21 cellular contexts compared by ENCODE assay signal in the genomic region with DNA sequence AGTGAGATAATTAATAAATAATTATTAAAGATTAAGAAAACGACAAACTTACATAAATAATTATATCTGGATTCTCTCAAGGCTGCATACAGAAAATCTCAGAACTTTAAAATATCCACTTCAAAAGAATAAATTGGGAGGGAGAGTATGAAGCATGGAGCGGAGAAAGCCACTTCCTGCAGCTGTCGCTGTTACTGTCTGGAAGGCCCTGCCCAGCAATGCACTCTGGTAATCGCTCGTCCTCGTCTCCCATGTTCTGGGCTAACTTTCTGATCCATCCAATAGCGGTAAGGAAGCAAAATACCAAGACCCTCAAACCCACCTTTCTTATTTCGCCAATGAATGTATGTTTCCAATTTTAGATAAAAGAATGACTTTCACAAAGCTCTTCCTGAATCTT. TPM values are rescaled to one million over a fixed set of nuclear protein-coding genes. Genes with fewer than 3 reads are reported as not detected.
DNase-seq lines count a peak whose midpoint lies in the region; ATAC-seq and TF ChIP-seq lines count a peak whose summit lies in the region.
"Had no signal": no experiment of that assay in that cellular context is flagged by ENCODE, and none has a peak within 500 bp of the region (broad histone marks: within the 10 kb centered on the region; RNA-seq: fewer than 3 reads in every experiment).

No MANE protein-coding gene starts in this region.

- H4K20me1 ChIP-seq in BLaER1 treated with 17β-estradiol and CSF1 and Interleukin-3, amounts not matched to agents 10 nM and 100 nM: peaks cover 0 to 74% (median 0%) of the 10 kb centered on the region in 11 experiments; a peak in 7 of 22 replicates
- H4K20me1 ChIP-seq in DND-41 (ENCODE audit: insufficient read depth, low read length): no peaks in the 10 kb centered on the region

- H3K36me3 Mint-ChIP-seq in activated B cell treated with CpG ODN at 0.5 μM for 24 hours (ENCODE audit: low read depth): peaks cover 91% of the 10 kb centered on the region
- H3K36me3 Mint-ChIP-seq in naive B cell: peaks cover 16 to 20% of the 10 kb centered on the region in 2 donors

- peaks cover 0 to 15% (median 8%) of the 10 kb centered on the region in 11 experiments; a peak in 11 of 22 replicates for H3K9me3 ChIP-seq in BLaER1 treated with 17β-estradiol and CSF1 and Interleukin-3, amounts not matched to agents 10 nM and 100 nM (replicated peaks in 1 of 11)
- H3K9me3 ChIP-seq in DND-41 (ENCODE audit: insufficient read depth, low read length, severe bottlenecking) (no peaks in the 10 kb centered on the region), tibial artery (no peaks in the 10 kb centered on the region)

- H3K36me3 ChIP-seq in BLaER1 treated with 17β-estradiol and CSF1 and Interleukin-3, amounts not matched to agents 10 nM and 100 nM: peaks cover 0 to 29% (median 13%) of the 10 kb centered on the region in 11 experiments; a peak in 9 of 22 replicates
- H3K36me3 ChIP-seq in DND-41 (ENCODE audit: insufficient read depth, low read length) (no peaks in the 10 kb centered on the region), tibial artery (no peaks in the 10 kb centered on the region)
- H3K36me3 ChIP-seq: brain microvascular endothelial cell had no signal

- no peaks in the 10 kb centered on the region for H3K79me2 ChIP-seq in DND-41 (ENCODE audit: insufficient read depth, low read length)

- H3K27me3 ChIP-seq in BLaER1 treated with 17β-estradiol and CSF1 and Interleukin-3, amounts not matched to agents 10 nM and 100 nM: no peaks in the 10 kb centered on the region
- H3K27me3 ChIP-seq in DND-41 (ENCODE audit: insufficient read depth, low read length, poor library complexity): no peaks in the 10 kb centered on the region
- no peaks in the 10 kb centered on the region for H3K27me3 ChIP-seq in tibial artery
- H3K27me3 ChIP-seq: brain microvascular endothelial cell had no signal

- peak; percentile 67 for DNase-seq in DND-41
- DNase-seq in activated B cell treated with CpG ODN at 0.5 μM for 24 hours: no peak
- DNase-seq in naive B cell: no peak
- no peak for DNase-seq in tibial artery
- DNase-seq: activated CD4-positive, alpha-beta T cell treated with anti-CD3 and anti-CD28 coated beads, Interleukin-2, amount 10 ng/mL, durations not matched to agents 24 days and 14 days; activated CD8-positive, alpha-beta memory T cell treated with anti-CD3 and anti-CD28 coated beads, Interleukin-2, amount 50 U/mL, for 4 hours; activated naive CD8-positive, alpha-beta T cell treated with anti-CD3 and anti-CD28 coated beads, Interleukin-2, amount 50 U/mL, for 24 hours; AML-193; brain microvascular endothelial cell; dermis blood vessel endothelial cell; H9; NCI-H1105 treated with DMSO at 0.1 percent for 48 hours; NCI-H2081; occipital lobe; stimulated activated CD4-positive, alpha-beta T cell treated with anti-CD3 and anti-CD28 coated beads, Interleukin-12 subunit alpha, Interleukin-12 subunit beta, amount 100 ng/mL, for 4 hours had no signal

- H3K4me1 Mint-ChIP-seq in activated B cell treated with CpG ODN at 0.5 μM for 24 hours (peaks cover 91% of the 10 kb centered on the region), naive B cell (peaks cover 46 to 88% (median 71%) of the 10 kb centered on the region in 3 donors)

- H3K4me3 ChIP-seq in BLaER1 treated with 17β-estradiol and CSF1 and Interleukin-3, amounts not matched to agents 10 nM and 100 nM: peak overlapping the region in 4 of 10 experiments; percentile 5 to 39 (median 24); a peak in 4 of 20 replicates
- no peak overlapping the region for H3K4me3 ChIP-seq in DND-41 (ENCODE audit: low read depth in 1 of 2, low read length in 2 of 2)
- H3K4me3 ChIP-seq in tibial artery: no peak overlapping the region

- H3K9me3 Mint-ChIP-seq in activated B cell treated with CpG ODN at 0.5 μM for 24 hours (no peaks in the 10 kb centered on the region), naive B cell (peaks cover 0 to 4% (median 0%) of the 10 kb centered on the region in 7 donors)
- H3K9me3 Mint-ChIP-seq: activated naive CD8-positive, alpha-beta T cell treated with anti-CD3 and anti-CD28 coated beads, Interleukin-2, amount 50 U/mL, for 24 hours; H9 had no signal

- POLR2A ChIA-PET in activated B cell treated with CpG ODN at 0.5 μM for 24 hours (lab: Charles Lee): interaction anchor here (0.8 to 1.5 kb wide), 4 partner anchors 8 to 13 kb away, joined by 3 to 4 read pairs (median 3); no protein-coding TSS in a partner anchor

- no peak overlapping the region; the same call in 1 of the 2 replicates for H2AFZ ChIP-seq in DND-41 (ENCODE audit: low read depth, low read length)

- H3K9ac ChIP-seq in BLaER1 treated with 17β-estradiol and CSF1 and Interleukin-3, amounts not matched to agents 10 nM and 100 nM: peak overlapping the region in 9 of 11 experiments; percentile 14 to 59 (median 48); a peak in 15 of 22 replicates
- H3K9ac ChIP-seq in DND-41 (ENCODE audit: low read depth, low read length): no peak overlapping the region; the same call in 1 of the 2 replicates

- H3K4me3 Mint-ChIP-seq in activated B cell treated with CpG ODN at 0.5 μM for 24 hours (peak overlapping the region; percentile 12), naive B cell (peak overlapping the region in 6 of 8 donors; percentile 12 to 74 (median 48))
- H3K4me3 Mint-ChIP-seq: activated CD4-positive, alpha-beta T cell treated with anti-CD3 and anti-CD28 coated beads, Interleukin-2, amount 10 ng/mL, durations not matched to agents 24 days and 14 days; activated naive CD8-positive, alpha-beta T cell treated with anti-CD3 and anti-CD28 coated beads, Interleukin-2, amount 50 U/mL, for 24 hours; H9 had no signal

- no peaks in the 10 kb centered on the region for H3K27me3 Mint-ChIP-seq in activated B cell treated with CpG ODN at 0.5 μM for 24 hours
- no peaks in the 10 kb centered on the region for H3K27me3 Mint-ChIP-seq in naive B cell

- H3K4me1 ChIP-seq in BLaER1 treated with 17β-estradiol and CSF1 and Interleukin-3, amounts not matched to agents 10 nM and 100 nM: peaks cover 73 to 88% (median 86%) of the 10 kb centered on the region in 10 experiments
- H3K4me1 ChIP-seq in DND-41 (ENCODE audit: insufficient read depth, low read length) (peaks cover 26% of the 10 kb centered on the region), tibial artery (peaks cover 0 to 5% (median 0%) of the 10 kb centered on the region in 4 donors)

- H3K27ac Mint-ChIP-seq in activated B cell treated with CpG ODN at 0.5 μM for 24 hours (peak overlapping the region; percentile 30), naive B cell (peak overlapping the region in 4 of 6 donors; percentile 34 to 75 (median 44))
- H3K27ac Mint-ChIP-seq: activated naive CD8-positive, alpha-beta T cell treated with anti-CD3 and anti-CD28 coated beads, Interleukin-2, amount 50 U/mL, for 24 hours had no signal

- intact Hi-C loops in activated B cell treated with CpG ODN at 0.5 μM for 24 hours (cut with micrococcal nuclease) (no loop called here), tibial artery (cut with DNase I; ENCODE audit: low total_unique reads) (no loop called here)

- peak overlapping the region in 9 of 11 experiments; percentile 30 to 78 (median 66); a peak in 19 of 22 replicates for H3K27ac ChIP-seq in BLaER1 treated with 17β-estradiol and CSF1 and Interleukin-3, amounts not matched to agents 10 nM and 100 nM
- H3K27ac ChIP-seq in DND-41 (ENCODE audit: low read length) (peak overlapping the region; percentile 43), tibial artery (no peak overlapping the region)
- H3K27ac ChIP-seq: brain microvascular endothelial cell, RWPE1 had no signal

- H3K4me2 ChIP-seq in BLaER1 treated with 17β-estradiol and CSF1 and Interleukin-3, amounts not matched to agents 10 nM and 100 nM: peak overlapping the region; percentile 74 to 95 (median 80)
- peak overlapping the region; percentile 46; the same call in 1 of the 2 replicates for H3K4me2 ChIP-seq in DND-41 (ENCODE audit: insufficient read depth, low read length)

- ATAC-seq in DND-41 (ENCODE audit: insufficient read depth, low read depth) (peak; percentile 97), activated B cell treated with CpG ODN at 0.5 μM for 24 hours (ENCODE audit: low read depth) (no peak), naive B cell (ENCODE audit: low read depth in 2 of 2) (peak; percentile 42 to 44), GM21360 (IDR thresholded peaks at IDR 0.05; ENCODE audit: unreplicated experiment) (no peak), GM21528 (IDR thresholded peaks at IDR 0.05; ENCODE audit: low FRiP score, unreplicated experiment) (no peak), GM21576 (IDR thresholded peaks at IDR 0.05; ENCODE audit: unreplicated experiment) (no peak)
- ATAC-seq: activated naive CD8-positive, alpha-beta T cell treated with anti-CD3 and anti-CD28 coated beads, Interleukin-2, amount 50 U/mL, for 24 hours had no signal

- TF ChIP-seq CTCF in DND-41 (IDR thresholded peaks at IDR 0.05; ENCODE audit: borderline replicate concordance, extremely low read depth, low read length, poor library complexity, severe bottlenecking) (peak; percentile 5), activated B cell treated with CpG ODN at 0.5 μM for 24 hours (IDR thresholded peaks at IDR 0.05) (no peak), tibial artery (IDR thresholded peaks at IDR 0.05) (no peak)

- CTCF ChIA-PET in activated B cell treated with CpG ODN at 0.5 μM for 24 hours (lab: Charles Lee): interaction anchor here (0.9 to 1.8 kb wide), 4 partner anchors 11 to 118 kb away, joined by 3 to 5 read pairs (median 5); no protein-coding TSS in a partner anchor

RNA-seq across cellular contexts. Expression of a gene that starts 26.7 kb away (rescaled TPM):
- total RNA-seq in activated B cell treated with CpG ODN at 0.5 μM for 24 hours: 72.7 and 76.1 TPM in 2 replicates
- polyA plus RNA-seq in naive B cell (ENCODE audit: low read depth in 6 of 6): 10 to 100 TPM; 14.7 to 24.5 (median 17.6) TPM
- total RNA-seq: NCI-H460 had no signal

Comparison
In these comparisons a context has a peak if more than half of its experiments do, and no peak if none do; other contexts are left out.
1. H3K27ac ChIP-seq: peak in BLaER1 treated with 17β-estradiol and CSF1 and Interleukin-3, amounts not matched to agents 10 nM and 100 nM (9 of 11) and DND-41 (single experiment); none in tibial artery (0 of 2).
2. ATAC-seq: peak in DND-41 (single experiment) and naive B cell (2 of 2); none in activated B cell treated with CpG ODN at 0.5 μM for 24 hours (single experiment), GM21360 (single experiment), GM21528 (single experiment) and GM21576 (single experiment).